8 cellular contexts compared by ENCODE assay signal in the genomic region with DNA sequence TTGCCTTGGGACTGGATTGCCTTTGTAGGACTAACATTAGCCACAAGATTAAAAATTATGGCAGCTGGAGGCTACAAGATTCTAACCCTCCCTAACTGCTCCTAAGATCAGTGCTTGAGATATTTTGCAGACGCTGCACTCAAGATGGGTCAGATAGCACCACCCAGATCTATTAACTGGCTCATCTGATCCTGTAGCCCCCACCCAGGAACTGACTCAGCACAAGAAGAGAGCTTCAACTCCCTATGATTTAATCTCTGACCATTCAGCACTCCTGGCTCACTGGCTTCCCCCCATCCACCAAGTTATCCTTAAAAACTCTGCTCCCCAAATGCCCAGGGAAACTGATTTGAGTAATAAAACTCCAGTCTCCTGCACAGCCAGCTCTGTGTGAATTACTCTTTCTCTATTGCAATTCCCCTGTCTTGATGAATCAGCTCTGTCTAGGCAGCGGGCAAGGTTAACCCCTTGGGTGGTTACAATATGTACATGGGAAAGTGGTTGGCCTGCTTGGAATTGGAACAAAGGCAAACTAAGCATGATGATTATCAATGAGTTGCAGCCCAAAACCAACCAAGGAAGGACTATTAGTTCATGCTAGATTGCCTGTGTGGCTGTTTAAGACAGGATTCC.
A peak's percentile ranks its signal among the peaks of the same experiment; 100 is the strongest.
DNase-seq lines count a peak whose midpoint lies in the region; ATAC-seq, FAIRE-seq and TF ChIP-seq lines count a peak whose summit lies in the region.
"Not testable (repeated sequence)": the region's sequence is repeated elsewhere in the genome, so short reads cannot be mapped to it uniquely, and the experiment has no call there.

No MANE protein-coding gene starts in this region.

- not testable (repeated sequence) for H4K8ac ChIP-seq in H9 (replicated peaks; ENCODE audit: insufficient read length, low read depth, low read length)

- H3K4me3 Mint-ChIP-seq in H9; progenitor cell of endocrine pancreas (ENCODE audit: low read depth): not testable (repeated sequence)
- H3K4me3 Mint-ChIP-seq in neural crest cell: peak overlapping the region; percentile 24

- H2AK5ac ChIP-seq in H9 (ENCODE audit: insufficient read length, low read length): not testable (repeated sequence)

- H2BK15ac ChIP-seq in H9 (ENCODE audit: low read depth, low read length): not testable (repeated sequence)

- not testable (repeated sequence) for H4K5ac ChIP-seq in H9 (ENCODE audit: insufficient read length, low read depth, low read length)

- CTCF ChIA-PET in K562 (lab: Yijun Ruan, JAX; ENCODE audit: low intra/inter-chr PET ratio): not testable (repeated sequence)

- H3K36me3 ChIP-seq in Loucy (ENCODE audit: insufficient read depth, low read length); SK-N-MC (ENCODE audit: insufficient read depth, low read length); K562 (ENCODE audit: control insufficient read depth, insufficient read depth, low read length): not testable (repeated sequence)

- H3K9me2 ChIP-seq in Loucy (replicated peaks; ENCODE audit: low read depth, low read length): not testable (repeated sequence)

- H2BK12ac ChIP-seq in H9 (ENCODE audit: insufficient read length, low read depth, low read length): not testable (repeated sequence)

- H3F3A ChIP-seq in Loucy (ENCODE audit: low read depth): not testable (repeated sequence)

- not testable (repeated sequence) for H3T11ph ChIP-seq in H9 (ENCODE audit: low read length)

- H4K20me1 ChIP-seq in H9 (ENCODE audit: control insufficient read depth, insufficient read depth, insufficient read length); Loucy (ENCODE audit: insufficient read depth, low read length, poor library complexity, severe bottlenecking); K562 (replicated peaks; ENCODE audit: control insufficient read depth, insufficient read depth, low read length): not testable (repeated sequence)

- not testable (repeated sequence) for H2BK20ac ChIP-seq in H9 (ENCODE audit: low read depth, low read length, poor library complexity, severe bottlenecking)

- not testable (repeated sequence) for H3K9me1 ChIP-seq in K562 (ENCODE audit: control insufficient read depth, insufficient read depth, low read length)

- H3K9me3 ChIP-seq in H9 (ENCODE audit: control insufficient read depth, low read depth, low read length); Loucy (ENCODE audit: insufficient read depth, low read depth, low read length); SK-N-MC (ENCODE audit: low read depth, low read length); K562 (replicated peaks; ENCODE audit: control insufficient read depth, insufficient read depth, low read depth, low read length): not testable (repeated sequence)

- not testable (repeated sequence) for H3K36me3 Mint-ChIP-seq in H9 (ENCODE audit: insufficient read depth in 1 of 3, low read depth in 3 of 3); neural crest cell (ENCODE audit: low read depth); progenitor cell of endocrine pancreas (ENCODE audit: insufficient read depth)

- H3K79me2 ChIP-seq in H9 (ENCODE audit: insufficient read depth, low read length); Loucy (ENCODE audit: insufficient read depth, low read length); K562 (ENCODE audit: control insufficient read depth, insufficient read depth, low read length): not testable (repeated sequence)

- peak; percentile 79 for TF ChIP-seq EP300 in K562 (IDR thresholded peaks at IDR 0.05; ENCODE audit: low read length)

- H3K27me3 ChIP-seq in H9 (ENCODE audit: insufficient read depth, low read length); Loucy (ENCODE audit: insufficient read depth, low read length, poor library complexity, severe bottlenecking); K562 (ENCODE audit: control insufficient read depth in 2 of 2, insufficient read depth in 2 of 2, low read length in 2 of 2): not testable (repeated sequence)

- H2BK120ac ChIP-seq in H9 (ENCODE audit: low read depth, low read length, poor library complexity, severe bottlenecking): peak overlapping the region; percentile 36

- not testable (repeated sequence) for TF ChIP-seq CTCF in H9 (conservative IDR thresholded peaks at IDR 0.05); Loucy (conservative IDR thresholded peaks at IDR 0.05; ENCODE audit: low read length); K562 (IDR thresholded peaks at IDR 0.05 in 2 of 3, conservative IDR thresholded peaks at IDR 0.05 in 1 of 3; ENCODE audit: insufficient read depth in 2 of 3, low read depth in 1 of 3, low read length in 3 of 3); neural crest cell (conservative IDR thresholded peaks at IDR 0.05); progenitor cell of endocrine pancreas (IDR thresholded peaks at IDR 0.05; ENCODE audit: unreplicated experiment)

- not testable (repeated sequence) for H3K56ac ChIP-seq in H9 (ENCODE audit: insufficient read length, low read depth, low read length)

- H3K4me1 Mint-ChIP-seq in H9 (peaks cover 14 to 17% of the 10 kb centered on the region in 2 experiments), neural crest cell (peaks cover 12% of the 10 kb centered on the region), progenitor cell of endocrine pancreas (ENCODE audit: low read depth) (peaks cover 11% of the 10 kb centered on the region)

- BruUV-seq in K562 (replicated peaks; lab: Mats Ljungman, UMichigan): not testable (repeated sequence)

- H2BK5ac ChIP-seq in H9 (ENCODE audit: insufficient read length, low read length): not testable (repeated sequence)

- intact Hi-C loops in K562 (cut with micrococcal nuclease): not testable (repeated sequence)

- H3K27me3 Mint-ChIP-seq in H9 (ENCODE audit: low read depth); neural crest cell (ENCODE audit: low read depth); progenitor cell of endocrine pancreas: not testable (repeated sequence)

- not testable (repeated sequence) for H2AFZ ChIP-seq in H9 (ENCODE audit: low read length); Loucy (ENCODE audit: low read length)
- peak overlapping the region; percentile 40 for H2AFZ ChIP-seq in K562 (ENCODE audit: low read depth, low read length)

- H4K91ac ChIP-seq in H9 (ENCODE audit: insufficient read length, low read depth, low read length): not testable (repeated sequence)

- not testable (repeated sequence) for H3K27ac ChIP-seq in H9 (ENCODE audit: insufficient read length, low read depth, low read length)
- peak overlapping the region; percentile 56 for H3K27ac ChIP-seq in SK-N-MC
- peak overlapping the region; percentile 49 for H3K27ac ChIP-seq in K562 (ENCODE audit: extremely low read depth, low read depth, low read length)

- not testable (repeated sequence) for H3K4me3 ChIP-seq in Loucy (ENCODE audit: low read length, poor library complexity, severe bottlenecking); SK-N-MC; K562

- not testable (repeated sequence) for FAIRE-seq in K562 (lab: Jason Lieb, UNC)

- not testable (repeated sequence) for TF ChIP-seq POLR2A in K562 (conservative IDR thresholded peaks at IDR 0.05)

- H3K9me3 Mint-ChIP-seq in H9; neural crest cell; progenitor cell of endocrine pancreas (ENCODE audit: low read depth): not testable (repeated sequence)

- in situ Hi-C loops in K562 (cut with MboI): loop anchor here (25.0 kb wide), 1 partner anchor 1589 kb away; a partner anchor contains a TSS

- not testable (repeated sequence) for H3K4ac ChIP-seq in H9 (ENCODE audit: low read depth, low read length)

- not testable (repeated sequence) for H3K4me1 ChIP-seq in H9 (ENCODE audit: insufficient read depth, low read length)
- H3K4me1 ChIP-seq in Loucy (ENCODE audit: insufficient read depth, low read length, poor library complexity, severe bottlenecking) (peaks cover 12% of the 10 kb centered on the region), K562 (replicated peaks in 1 of 2; ENCODE audit: control insufficient read depth in 2 of 2, insufficient read depth in 2 of 2, low read length in 2 of 2) (peaks cover 10 to 46% of the 10 kb centered on the region in 2 experiments)

- peak; percentile 8; the same call in 1 of the 3 replicates for ATAC-seq in K562

- not testable (repeated sequence) for H3K9ac ChIP-seq in H9 (ENCODE audit: extremely low read depth, insufficient read length, low read length); SK-N-MC (ENCODE audit: insufficient read length)
- H3K9ac ChIP-seq in Loucy (ENCODE audit: low read depth, low read length, poor library complexity, severe bottlenecking) (peak overlapping the region; percentile 55), K562 (ENCODE audit: insufficient read depth in 1 of 2, low read depth in 2 of 2, low read length in 2 of 2) (0 out of 4 replicates have a peak overlapping the region, but pooled peaks of 1 of the 2 experiments have one; percentile 32)

- not testable (repeated sequence) for TF ChIP-seq RAD21 in K562 (CRISPR knock-in tag; conservative IDR thresholded peaks at IDR 0.05 in 1 of 2, IDR thresholded peaks at IDR 0.05 in 1 of 2)

- not testable (repeated sequence) for H3K79me1 ChIP-seq in H9 (ENCODE audit: insufficient read depth, low read depth, low read length, poor library complexity, severe bottlenecking)

- DNase-seq in ELR (ENCODE audit: low read depth) (peak; percentile 19), K562 (ENCODE audit: extremely low read depth in 1 of 4, low spot score in 3 of 4) (peak in 1 of 4 experiments; percentile 67), fibroblast of peridontal ligament (ENCODE audit: extremely low read depth) (peak; percentile 34)
- not testable (repeated sequence) for DNase-seq in H9; SK-N-MC (ENCODE audit: low read depth, low spot score); neural crest cell (ENCODE audit: low read depth, low spot score); progenitor cell of endocrine pancreas (ENCODE audit: low spot score, unreplicated experiment)

- H3K27ac Mint-ChIP-seq in H9 (peak overlapping the region in 1 of 3 experiments; percentile 88; a peak in 2 of 7 replicates), progenitor cell of endocrine pancreas (peak overlapping the region; percentile 64)
- H3K27ac Mint-ChIP-seq in neural crest cell (ENCODE audit: unreplicated experiment): not testable (repeated sequence)

- POLR2A ChIA-PET in K562 (lab: Yijun Ruan, JAX): interaction anchor here (0.6 to 6.2 kb wide), 7 partner anchors 8 to 654 kb away, joined by 3 to 123 read pairs (median 4); a partner anchor contains a TSS

- H3K14ac ChIP-seq in H9 (ENCODE audit: insufficient read depth, low read length): not testable (repeated sequence)

- no CpG with 5 or more reads among the region's 2 CpGs for WGBS in H9 (ENCODE audit: extremely low coverage, insufficient read length, low lambda C conversion rate)
- whole genome bisulfite sequencing in K562 (ENCODE audit: insufficient coverage, low coverage, missing lambda C conversion rate): 3% methylated on average over 2 of the region's 2 CpGs

- not testable (repeated sequence) for H3K23me2 ChIP-seq in H9 (ENCODE audit: insufficient read length, low read depth, low read length, poor library complexity, severe bottlenecking)

- H3K4me2 ChIP-seq in H9 (ENCODE audit: insufficient read depth, insufficient read length, low read length): not testable (repeated sequence)
- H3K4me2 ChIP-seq in Loucy (ENCODE audit: low read depth, low read length, poor library complexity, severe bottlenecking) (peak overlapping the region; percentile 13), K562 (ENCODE audit: insufficient read depth, low read length) (peak overlapping the region; percentile 48; the same call in 1 of the 2 replicates)

- H3K18ac ChIP-seq in H9 (ENCODE audit: insufficient read length, low read depth, low read length): not testable (repeated sequence)

- H3K23ac ChIP-seq in H9 (ENCODE audit: insufficient read length, low read depth, low read length): not testable (repeated sequence)
